Comparison of ENCODE assay signal across 8 cellular contexts in genomic region chr4:139556735-139557505, GRCh38. TPM values are rescaled to one million over a fixed set of nuclear protein-coding genes. Genes with fewer than 3 reads are reported as not detected.
DNase-seq lines count a peak whose midpoint lies in the region; ATAC-seq lines count a peak whose summit lies in the region.

No MANE protein-coding gene starts in this region.

- H3K9me3 Mint-ChIP-seq in activated CD4-positive, alpha-beta memory T cell treated with anti-CD3 and anti-CD28 coated beads, Interleukin-2, amount 10 ng/mL, durations not matched to agents 7 days and 5 days, result no peaks in the 10 kb centered on the region

- no peaks in the 10 kb centered on the region for H3K36me3 ChIP-seq in effector memory CD4-positive, alpha-beta T cell (ENCODE audit: control insufficient read depth, insufficient read depth, low read length)

- peak; percentile 36 for ATAC-seq in GM18511 (IDR thresholded peaks at IDR 0.05; ENCODE audit: unreplicated experiment)
- no peak for ATAC-seq in GM21737 (IDR thresholded peaks at IDR 0.05; ENCODE audit: unreplicated experiment)

- peak; percentile 63 for DNase-seq in HK-2 (ENCODE audit: unreplicated experiment)
- peak; percentile 91 for DNase-seq in NCI-H748 (lab: John Stamatoyannopoulos, UW; ENCODE audit: unreplicated experiment)
- DNase-seq in activated CD4-positive, alpha-beta memory T cell treated with anti-CD3 and anti-CD28 coated beads, Interleukin-2, amount 10 ng/mL, durations not matched to agents 7 days and 5 days, result peak; percentile 64
- peak; percentile 49 to 58 (median 54) for DNase-seq in effector memory CD4-positive, alpha-beta T cell
- DNase-seq in midbrain (lab: John Stamatoyannopoulos, UW), result peak; percentile 52
- peak; percentile 26 to 27 for DNase-seq in stimulated activated CD8-positive, alpha-beta memory T cell treated with anti-CD3 and anti-CD28 coated beads, Interleukin-2, amount 100 ng/mL, for 48 hours (ENCODE audit: low read depth in 2 of 2)

- CTCF ChIA-PET in activated CD4-positive, alpha-beta memory T cell treated with anti-CD3 and anti-CD28 coated beads, Interleukin-2, amount 10 ng/mL, durations not matched to agents 7 days and 5 days (lab: Charles Lee), result interaction anchor here (0.8 to 5.0 kb wide), 11 partner anchors 10 to 261 kb away, joined by 3 to 22 read pairs (median 4); no protein-coding TSS in a partner anchor

- H3K36me3 Mint-ChIP-seq in activated CD4-positive, alpha-beta memory T cell treated with anti-CD3 and anti-CD28 coated beads, Interleukin-2, amount 10 ng/mL, durations not matched to agents 7 days and 5 days (ENCODE audit: low read depth), result peaks cover 9% of the 10 kb centered on the region

- POLR2A ChIA-PET in activated CD4-positive, alpha-beta memory T cell treated with anti-CD3 and anti-CD28 coated beads, Interleukin-2, amount 10 ng/mL, durations not matched to agents 7 days and 5 days (lab: Charles Lee), result interaction anchor here (0.6 to 3.4 kb wide), 19 partner anchors 9 to 547 kb away, joined by 3 to 31 read pairs (median 5); partner anchors contain the start of genes MGST2, NAA15, NDUFC1 and NOCT

- H3K27me3 Mint-ChIP-seq in activated CD4-positive, alpha-beta memory T cell treated with anti-CD3 and anti-CD28 coated beads, Interleukin-2, amount 10 ng/mL, durations not matched to agents 7 days and 5 days, result no peaks in the 10 kb centered on the region

- H3K4me3 Mint-ChIP-seq in activated CD4-positive, alpha-beta memory T cell treated with anti-CD3 and anti-CD28 coated beads, Interleukin-2, amount 10 ng/mL, durations not matched to agents 7 days and 5 days, result peak overlapping the region; percentile 96

- H3K27ac ChIP-seq in effector memory CD4-positive, alpha-beta T cell (ENCODE audit: insufficient read depth, low read length, poor library complexity, severe bottlenecking), result peak overlapping the region; percentile 92

- H3K4me1 ChIP-seq in effector memory CD4-positive, alpha-beta T cell (ENCODE audit: control insufficient read depth, insufficient read depth, low read length, poor library complexity, severe bottlenecking), result peaks cover 18% of the 10 kb centered on the region

- no peaks in the 10 kb centered on the region for H3K27me3 ChIP-seq in effector memory CD4-positive, alpha-beta T cell (replicated peaks; ENCODE audit: control insufficient read depth, insufficient read depth, low read length, poor library complexity, severe bottlenecking)

- H3K4me3 ChIP-seq in effector memory CD4-positive, alpha-beta T cell (ENCODE audit: insufficient read depth, low read depth, low read length, poor library complexity, severe bottlenecking), result peak overlapping the region; percentile 93

- H3K27ac Mint-ChIP-seq in activated CD4-positive, alpha-beta memory T cell treated with anti-CD3 and anti-CD28 coated beads, Interleukin-2, amount 10 ng/mL, durations not matched to agents 7 days and 5 days, result peak overlapping the region; percentile 92

- H3K9me3 ChIP-seq in effector memory CD4-positive, alpha-beta T cell (ENCODE audit: control insufficient read depth, low read length), result no peaks in the 10 kb centered on the region

- peaks cover 73% of the 10 kb centered on the region for H3K4me1 Mint-ChIP-seq in activated CD4-positive, alpha-beta memory T cell treated with anti-CD3 and anti-CD28 coated beads, Interleukin-2, amount 10 ng/mL, durations not matched to agents 7 days and 5 days

RNA-seq across cellular contexts. Expression of gene SETD7, which starts 0.9 kb away (rescaled TPM):
- total RNA-seq in activated CD4-positive, alpha-beta memory T cell treated with anti-CD3 and anti-CD28 coated beads, Interleukin-2, amount 10 ng/mL, durations not matched to agents 7 days and 5 days, result 10 to 100 TPM; 16.0 to 17.7 TPM

Comparison
In these comparisons a context has a peak if more than half of its experiments do, and no peak if none do; other contexts are left out.
1. DNase-seq: peak in every context shown above with its lines; median percentile 91 in NCI-H748; 64 in activated CD4-positive, alpha-beta memory T cell treated with anti-CD3 and anti-CD28 coated beads, Interleukin-2, amount 10 ng/mL, durations not matched to agents 7 days and 5 days; 63 in HK-2; 54 in effector memory CD4-positive, alpha-beta T cell; 52 in midbrain; 26 in stimulated activated CD8-positive, alpha-beta memory T cell treated with anti-CD3 and anti-CD28 coated beads, Interleukin-2, amount 100 ng/mL, for 48 hours.